8 cellular contexts compared by ENCODE assay signal in the genomic region with DNA sequence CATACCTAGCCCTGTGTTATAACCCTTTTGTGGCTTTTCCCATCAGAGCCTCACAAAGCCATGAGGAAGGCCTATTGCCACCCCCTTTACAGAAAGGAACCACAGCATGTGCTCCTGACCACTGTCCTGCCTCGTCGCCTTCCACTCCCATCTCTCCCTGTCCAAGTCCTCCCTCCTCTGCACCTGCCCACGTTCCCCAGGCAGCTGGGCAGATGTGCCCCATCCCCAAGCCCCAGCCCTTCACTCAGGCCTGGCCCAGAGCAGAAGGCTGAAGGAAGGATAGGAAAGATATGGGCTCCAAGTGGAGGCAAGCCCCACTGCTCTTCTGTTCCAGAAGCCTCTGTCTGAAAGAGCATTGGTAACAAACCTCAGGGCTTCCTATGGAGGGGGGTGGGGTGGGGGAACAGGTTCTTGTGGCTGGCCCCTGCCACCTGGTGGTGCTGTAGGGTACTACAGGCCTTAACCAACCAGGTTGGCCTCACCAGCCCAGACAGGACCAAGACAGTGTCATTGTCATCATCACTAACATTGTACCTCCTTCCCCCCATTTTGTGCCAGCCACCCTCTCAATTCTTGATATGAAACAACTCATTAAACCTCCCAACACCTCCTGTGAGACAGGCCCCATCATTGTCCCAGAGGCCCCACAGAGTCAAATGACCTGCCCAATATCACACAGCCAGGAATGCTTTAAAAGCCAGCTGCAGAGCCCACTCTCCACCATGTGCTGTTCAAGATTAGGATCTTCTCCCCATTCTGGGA. TPM values are rescaled to one million over a fixed set of nuclear protein-coding genes. Genes with fewer than 3 reads are reported as not detected.
DNase-seq lines count a peak whose midpoint lies in the region; ATAC-seq and TF ChIP-seq lines count a peak whose summit lies in the region.

No MANE protein-coding gene starts in this region.

- H3K4me1 ChIP-seq in endodermal cell (ENCODE audit: control insufficient read depth, insufficient read depth, low read length): peaks cover 5% of the 10 kb centered on the region

- H3K27ac Mint-ChIP-seq in HFFc6 (no peak overlapping the region), endodermal cell (no peak overlapping the region)

- H3K27me3 Mint-ChIP-seq in HFFc6 (ENCODE audit: insufficient read depth) (no peaks in the 10 kb centered on the region; the same call in 1 of the 2 replicates), endodermal cell (ENCODE audit: insufficient read depth) (no peaks in the 10 kb centered on the region)

- no peak for ATAC-seq in GM18868 (IDR thresholded peaks at IDR 0.05; ENCODE audit: unreplicated experiment)

- H3K36me3 Mint-ChIP-seq in HFFc6 (ENCODE audit: low read depth): 0 out of 2 replicates have a peak, but pooled peaks cover 2% of the 10 kb centered on the region
- peaks cover 21% of the 10 kb centered on the region for H3K36me3 Mint-ChIP-seq in endodermal cell (ENCODE audit: low read depth)

- DNase-seq in D341Med (ENCODE audit: low spot score) (peak; percentile 90), HFFc6 (peak; percentile 64), NOMO-1 treated with DMSO at 0.1 percent for 48 hours (lab: John Stamatoyannopoulos, UW; ENCODE audit: unreplicated experiment) (peak; percentile 39), endodermal cell (peak; percentile 94), middle frontal gyrus (ENCODE audit: extremely low spot score, low spot score) (peak; percentile 37)
- DNase-seq in activated CD8-positive, alpha-beta memory T cell treated with anti-CD3 and anti-CD28 coated beads, Interleukin-2, amount 50 U/mL, for 24 hours (ENCODE audit: extremely low read depth): peak; percentile 63
- peak; percentile 74 to 83 for DNase-seq in stimulated activated CD8-positive, alpha-beta memory T cell treated with anti-CD3 and anti-CD28 coated beads, Interleukin-4, amount 100 ng/mL, for 1 hour (ENCODE audit: low read depth in 2 of 2, low spot score in 1 of 2)

- no peaks in the 10 kb centered on the region for H3K27me3 ChIP-seq in endodermal cell (ENCODE audit: control insufficient read depth, insufficient read depth, low read length, poor library complexity, severe bottlenecking)

- WGBS in endodermal cell (ENCODE audit: insufficient coverage in 1 of 2, insufficient read length in 1 of 2), 2 experiments: 92% methylated on average over 3 of the region's 3 CpGs; no CpG with 5 or more reads in 1 of the 2 experiments

- TF ChIP-seq CTCF in HFFc6 (IDR thresholded peaks at IDR 0.05) (peak; percentile 99), endodermal cell (conservative IDR thresholded peaks at IDR 0.05) (peak; percentile 96)

- H3K4me3 Mint-ChIP-seq in HFFc6: no peak overlapping the region
- H3K4me3 Mint-ChIP-seq in endodermal cell: no peak overlapping the region

- H3K36me3 ChIP-seq in endodermal cell (ENCODE audit: control insufficient read depth, insufficient read depth, low read length): peaks cover 26% of the 10 kb centered on the region

- H3K9me3 ChIP-seq in endodermal cell (ENCODE audit: control insufficient read depth, low read length): no peaks in the 10 kb centered on the region

- H3K9me3 Mint-ChIP-seq in HFFc6 (no peaks in the 10 kb centered on the region), endodermal cell (no peaks in the 10 kb centered on the region)

- no peaks in the 10 kb centered on the region for H3K4me1 Mint-ChIP-seq in HFFc6 (ENCODE audit: low read depth)
- H3K4me1 Mint-ChIP-seq in endodermal cell: peaks cover 3% of the 10 kb centered on the region

- H3K27ac ChIP-seq in endodermal cell (ENCODE audit: low read depth, low read length): no peak overlapping the region

- H3K4me3 ChIP-seq in endodermal cell (ENCODE audit: low read length): no peak overlapping the region

- H3K9ac ChIP-seq in endodermal cell (ENCODE audit: extremely low read depth, low read length, poor library complexity, severe bottlenecking): no peak overlapping the region

RNA-seq across cellular contexts. Expression of a gene that starts 10.0 kb away (rescaled TPM):
- 10 to 100 TPM; 11.0 to 21.3 (median 20.5) TPM for total RNA-seq in HFFc6 (2021; fragmentation: NEBNext Ultra II Directional; extraction: Animal tissue kit (Norgen Biotek cat#: 25700))
- 10 to 100 TPM; 19.7 to 24.0 TPM for total RNA-seq in endodermal cell
- 18.8 TPM for polyA plus RNA-seq in endodermal cell (2013, experiment 1 of 2)
- polyA plus RNA-seq in endodermal cell (2013, experiment 2 of 2): 19.5 TPM

RNA-seq across cellular contexts. Expression of a gene that starts 53.7 kb away (rescaled TPM):
- 10 to 100 TPM; 31.5 to 39.1 (median 35.1) TPM for total RNA-seq in HFFc6 (2021; fragmentation: NEBNext Ultra II Directional; extraction: Animal tissue kit (Norgen Biotek cat#: 25700))
- 10 to 100 TPM; 33.6 to 50.1 TPM for total RNA-seq in endodermal cell
- 49.3 TPM for polyA plus RNA-seq in endodermal cell (2013, experiment 1 of 2)
- polyA plus RNA-seq in endodermal cell (2013, experiment 2 of 2): 41.2 TPM

Comparison
In these comparisons a context has a peak if more than half of its experiments do, and no peak if none do; other contexts are left out.
1. DNase-seq: peak in every context shown above with its lines; median percentile 94 in endodermal cell; 90 in D341Med; 78 in stimulated activated CD8-positive, alpha-beta memory T cell treated with anti-CD3 and anti-CD28 coated beads, Interleukin-4, amount 100 ng/mL, for 1 hour; 64 in HFFc6; 63 in activated CD8-positive, alpha-beta memory T cell treated with anti-CD3 and anti-CD28 coated beads, Interleukin-2, amount 50 U/mL, for 24 hours; 39 in NOMO-1 treated with DMSO at 0.1 percent for 48 hours; 37 in middle frontal gyrus.